ENCODE assay signal across 1 cellular context in the genomic region with DNA sequence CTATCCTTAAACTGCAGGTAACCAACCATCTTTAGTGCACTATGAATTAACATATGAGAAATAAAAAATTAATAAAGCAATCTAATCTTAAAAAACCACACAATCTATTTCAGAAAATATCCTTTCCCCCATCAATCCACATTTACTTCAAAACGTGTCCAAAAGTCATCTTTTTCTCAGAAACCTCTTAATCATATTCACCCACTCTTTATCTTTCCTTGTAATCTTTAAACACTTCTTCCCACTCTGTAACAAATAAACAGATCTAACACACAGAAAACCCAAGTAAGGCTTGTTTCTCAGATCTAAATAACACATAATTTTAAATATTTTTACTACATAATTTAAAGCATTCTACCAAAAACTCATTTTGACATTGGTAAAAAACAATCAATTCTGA.
TF ChIP-seq lines count a peak whose summit lies in the region.

No MANE protein-coding gene starts in this region.

TF ChIP-seq in GM23338, 12 proteins besides CTCF, POLR2A, EP300 and RAD21:
- no peak for TF ChIP-seq NANOG (IDR thresholded peaks at IDR 0.05; ENCODE audit: borderline replicate concordance)
- TF ChIP-seq EZH2phosphoT487 (IDR thresholded peaks at IDR 0.05; ENCODE audit: unreplicated experiment), result no peak
- TF ChIP-seq POLR2AphosphoS5 (IDR thresholded peaks at IDR 0.05; ENCODE audit: low read depth), result no peak
- TF ChIP-seq ZNF114 (CRISPR knock-in tag; IDR thresholded peaks at IDR 0.05), result no peak
- TF ChIP-seq STAT1 (IDR thresholded peaks at IDR 0.05; ENCODE audit: unreplicated experiment), result no peak
- no peak for TF ChIP-seq CREB1 (CRISPR knock-in tag; IDR thresholded peaks at IDR 0.05; ENCODE audit: low read depth)
- no peak for TF ChIP-seq EZH2 (IDR thresholded peaks at IDR 0.05; ENCODE audit: low read depth, unreplicated experiment)
TF ChIP-seq in GM23338: peak in this region for 0.
